In the genomic region with DNA sequence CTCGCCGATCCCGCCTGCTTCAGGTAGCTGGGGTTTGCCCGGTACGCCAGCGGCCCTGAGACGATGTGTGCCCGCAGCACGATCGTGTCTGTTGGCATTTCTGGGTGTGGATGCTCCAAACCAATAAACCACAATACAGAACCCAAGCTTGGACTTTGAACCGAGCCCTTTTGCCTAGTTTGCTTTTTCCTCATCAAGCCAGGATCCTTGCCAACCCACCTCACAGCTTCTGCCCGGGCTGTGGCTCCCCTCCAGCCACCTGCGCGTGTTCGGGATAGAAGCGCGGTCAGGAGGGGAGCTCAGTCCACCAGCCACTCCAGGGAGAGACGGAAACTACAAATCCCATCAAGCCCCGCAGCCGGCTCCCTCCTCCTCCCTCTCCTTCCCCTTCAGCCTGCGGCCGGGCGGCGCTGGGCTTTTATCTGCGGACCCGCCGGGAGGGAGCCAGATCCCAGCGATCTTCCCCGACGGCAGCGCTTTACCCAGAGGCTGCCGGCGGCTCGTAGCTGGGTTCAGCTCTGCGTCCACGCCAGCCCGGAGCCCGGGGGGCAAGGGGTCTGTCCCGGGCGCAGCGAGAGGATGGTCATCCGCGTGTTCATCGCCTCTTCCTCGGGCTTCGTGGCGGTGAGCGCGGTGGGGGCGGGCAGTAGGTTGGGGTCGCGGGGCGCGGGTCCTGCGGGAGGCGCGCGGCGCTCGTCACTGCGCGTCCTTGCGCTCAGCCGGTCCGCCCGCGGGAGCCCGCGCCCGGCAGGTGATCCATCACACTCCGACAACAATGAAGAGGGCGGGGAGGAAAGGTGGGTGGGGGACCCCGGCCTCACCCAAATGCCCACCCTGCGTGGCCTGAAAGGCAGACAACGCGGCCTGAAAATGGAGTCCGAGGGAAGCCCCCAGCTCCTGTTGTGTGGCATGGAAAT, we compare ENCODE assay signal across 3 cellular contexts.
A peak's percentile ranks its signal among the peaks of the same experiment; 100 is the strongest.
TF ChIP-seq lines count a peak whose summit lies in the region.

Gene SH3BGRL2, plus strand, starts transcription at position 447 of the 917 bp plus-strand sequence. Its CDS starts 133 bp downstream, at position 580.

TF ChIP-seq in HEK293, 187 proteins besides CTCF, POLR2A, EP300 and RAD21 (continued from another document and continues in another):
- TF ChIP-seq ZNF398 (tag by site-specific recombination; IDR thresholded peaks at IDR 0.05): peak; percentile 93
- no peak for TF ChIP-seq BCL11A (tag by site-specific recombination; IDR thresholded peaks at IDR 0.05; ENCODE audit: low read depth)
- TF ChIP-seq ZNF114 (tag by site-specific recombination; IDR thresholded peaks at IDR 0.05): no peak
- TF ChIP-seq PRDM4 (tag by site-specific recombination; IDR thresholded peaks at IDR 0.05): no peak
- peak; percentile 45; the same call in 1 of the 2 replicates for TF ChIP-seq ZNF394 (tag by site-specific recombination; IDR thresholded peaks at IDR 0.05; ENCODE audit: borderline replicate concordance)
- TF ChIP-seq ZNF670 (tag by site-specific recombination; IDR thresholded peaks at IDR 0.05; ENCODE audit: low read depth): no peak

TF ChIP-seq in H1, 55 proteins besides CTCF, POLR2A, EP300 and RAD21 (continued from another document and continues in another):
- TF ChIP-seq CHD7 (IDR thresholded peaks at IDR 0.05; ENCODE audit: insufficient replicate concordance, low read length) (no peak), PHF8 (conservative IDR thresholded peaks at IDR 0.05; ENCODE audit: low read depth, low read length) (peak; percentile 87), CREB1 (IDR thresholded peaks at IDR 0.05) (peak; percentile 20; the same call in 1 of the 2 replicates), ZNF274 (IDR thresholded peaks at IDR 0.05; ENCODE audit: borderline replicate concordance, extremely low read depth, low read length) (no peak), MAX (IDR thresholded peaks at IDR 0.05) (peak; percentile 52; the same call in 1 of the 2 replicates), BRCA1 (IDR thresholded peaks at IDR 0.05; ENCODE audit: low read depth, low read length) (no peak), FOSL1 (IDR thresholded peaks at IDR 0.05; ENCODE audit: insufficient read depth, low read depth, low read length) (no peak), TAF7 (optimal IDR thresholded peaks at IDR 0.05; ENCODE audit: borderline replicate concordance, low read depth, low read length) (peak; percentile 59), RNF2 (IDR thresholded peaks at IDR 0.05; ENCODE audit: borderline replicate concordance, low read depth, low read length, missing control alignments, poor library complexity, severe bottlenecking) (no peak)

TF ChIP-seq in HepG2, 621 proteins besides CTCF, POLR2A, EP300 and RAD21 (continued from another document and continues in another):
- TF ChIP-seq, protein P1, sequence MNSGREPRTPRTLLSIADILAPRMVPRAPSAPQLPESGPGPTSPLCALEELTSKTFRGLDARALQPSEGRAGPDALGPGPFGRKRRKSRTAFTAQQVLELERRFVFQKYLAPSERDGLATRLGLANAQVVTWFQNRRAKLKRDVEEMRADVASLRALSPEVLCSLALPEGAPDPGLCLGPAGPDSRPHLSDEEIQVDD (CRISPR knock-in tag; IDR thresholded peaks at IDR 0.05; ENCODE audit: borderline replicate concordance): peak; percentile 58
- TF ChIP-seq KDM3A (CRISPR knock-in tag; IDR thresholded peaks at IDR 0.05; ENCODE audit: low read depth) (no peak), SP5 (CRISPR knock-in tag; IDR thresholded peaks at IDR 0.05; ENCODE audit: borderline replicate concordance, low read depth) (no peak), YY1 (IDR thresholded peaks at IDR 0.05; ENCODE audit: insufficient read depth, insufficient replicate concordance, low read depth, low read length) (no peak), ZNF768 (CRISPR knock-in tag; IDR thresholded peaks at IDR 0.05) (peak; percentile 38; the same call in 1 of the 2 replicates), SALL1 (CRISPR knock-in tag; IDR thresholded peaks at IDR 0.05) (peak; percentile 81), NR2C2 (CRISPR knock-in tag; IDR thresholded peaks at IDR 0.05; ENCODE audit: borderline replicate concordance) (peak; percentile 29; the same call in 1 of the 2 replicates), ZNF552 (CRISPR knock-in tag; IDR thresholded peaks at IDR 0.05; ENCODE audit: borderline replicate concordance) (no peak; the same call in 1 of the 2 replicates), IRF2 (CRISPR knock-in tag; IDR thresholded peaks at IDR 0.05) (0 out of 2 replicates have a peak, but pooled peaks have one; percentile 28), ZNF598 (CRISPR knock-in tag; IDR thresholded peaks at IDR 0.05; ENCODE audit: borderline replicate concordance) (no peak), MTERF4 (CRISPR knock-in tag; IDR thresholded peaks at IDR 0.05) (no peak), ZNF709 (CRISPR knock-in tag; IDR thresholded peaks at IDR 0.05) (no peak), ZNF792 (CRISPR knock-in tag; IDR thresholded peaks at IDR 0.05) (no peak), KDM5A (IDR thresholded peaks at IDR 0.05; ENCODE audit: borderline replicate concordance, low read length) (no peak), ZNF484 (CRISPR knock-in tag; IDR thresholded peaks at IDR 0.05; ENCODE audit: borderline replicate concordance, low read depth) (no peak)
- TF ChIP-seq, protein P2, sequence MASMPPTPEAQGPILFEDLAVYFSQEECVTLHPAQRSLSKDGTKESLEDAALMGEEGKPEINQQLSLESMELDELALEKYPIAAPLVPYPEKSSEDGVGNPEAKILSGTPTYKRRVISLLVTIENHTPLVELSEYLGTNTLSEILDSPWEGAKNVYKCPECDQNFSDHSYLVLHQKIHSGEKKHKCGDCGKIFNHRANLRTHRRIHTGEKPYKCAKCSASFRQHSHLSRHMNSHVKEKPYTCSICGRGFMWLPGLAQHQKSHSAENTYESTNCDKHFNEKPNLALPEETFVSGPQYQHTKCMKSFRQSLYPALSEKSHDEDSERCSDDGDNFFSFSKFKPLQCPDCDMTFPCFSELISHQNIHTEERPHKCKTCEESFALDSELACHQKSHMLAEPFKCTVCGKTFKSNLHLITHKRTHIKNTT (CRISPR knock-in tag; IDR thresholded peaks at IDR 0.05): no peak
- TF ChIP-seq, protein P3, sequence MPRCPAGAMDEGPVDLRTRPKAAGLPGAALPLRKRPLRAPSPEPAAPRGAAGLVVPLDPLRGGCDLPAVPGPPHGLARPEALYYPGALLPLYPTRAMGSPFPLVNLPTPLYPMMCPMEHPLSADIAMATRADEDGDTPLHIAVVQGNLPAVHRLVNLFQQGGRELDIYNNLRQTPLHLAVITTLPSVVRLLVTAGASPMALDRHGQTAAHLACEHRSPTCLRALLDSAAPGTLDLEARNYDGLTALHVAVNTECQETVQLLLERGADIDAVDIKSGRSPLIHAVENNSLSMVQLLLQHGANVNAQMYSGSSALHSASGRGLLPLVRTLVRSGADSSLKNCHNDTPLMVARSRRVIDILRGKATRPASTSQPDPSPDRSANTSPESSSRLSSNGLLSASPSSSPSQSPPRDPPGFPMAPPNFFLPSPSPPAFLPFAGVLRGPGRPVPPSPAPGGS (CRISPR knock-in tag; IDR thresholded peaks at IDR 0.05): peak; percentile 39; the same call in 1 of the 2 replicates
- TF ChIP-seq, protein P4, sequence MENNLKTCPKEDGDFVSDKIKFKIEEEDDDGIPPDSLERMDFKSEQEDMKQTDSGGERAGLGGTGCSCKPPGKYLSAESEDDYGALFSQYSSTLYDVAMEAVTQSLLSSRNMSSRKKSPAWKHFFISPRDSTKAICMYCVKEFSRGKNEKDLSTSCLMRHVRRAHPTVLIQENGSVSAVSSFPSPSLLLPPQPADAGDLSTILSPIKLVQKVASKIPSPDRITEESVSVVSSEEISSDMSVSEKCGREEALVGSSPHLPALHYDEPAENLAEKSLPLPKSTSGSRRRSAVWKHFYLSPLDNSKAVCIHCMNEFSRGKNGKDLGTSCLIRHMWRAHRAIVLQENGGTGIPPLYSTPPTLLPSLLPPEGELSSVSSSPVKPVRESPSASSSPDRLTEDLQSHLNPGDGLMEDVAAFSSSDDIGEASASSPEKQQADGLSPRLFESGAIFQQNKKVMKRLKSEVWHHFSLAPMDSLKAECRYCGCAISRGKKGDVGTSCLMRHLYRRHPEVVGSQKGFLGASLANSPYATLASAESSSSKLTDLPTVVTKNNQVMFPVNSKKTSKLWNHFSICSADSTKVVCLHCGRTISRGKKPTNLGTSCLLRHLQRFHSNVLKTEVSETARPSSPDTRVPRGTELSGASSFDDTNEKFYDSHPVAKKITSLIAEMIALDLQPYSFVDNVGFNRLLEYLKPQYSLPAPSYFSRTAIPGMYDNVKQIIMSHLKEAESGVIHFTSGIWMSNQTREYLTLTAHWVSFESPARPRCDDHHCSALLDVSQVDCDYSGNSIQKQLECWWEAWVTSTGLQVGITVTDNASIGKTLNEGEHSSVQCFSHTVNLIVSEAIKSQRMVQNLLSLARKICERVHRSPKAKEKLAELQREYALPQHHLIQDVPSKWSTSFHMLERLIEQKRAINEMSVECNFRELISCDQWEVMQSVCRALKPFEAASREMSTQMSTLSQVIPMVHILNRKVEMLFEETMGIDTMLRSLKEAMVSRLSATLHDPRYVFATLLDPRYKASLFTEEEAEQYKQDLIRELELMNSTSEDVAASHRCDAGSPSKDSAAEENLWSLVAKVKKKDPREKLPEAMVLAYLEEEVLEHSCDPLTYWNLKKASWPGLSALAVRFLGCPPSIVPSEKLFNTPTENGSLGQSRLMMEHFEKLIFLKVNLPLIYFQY (CRISPR knock-in tag; IDR thresholded peaks at IDR 0.05; ENCODE audit: borderline replicate concordance): peak; percentile 67; the same call in 1 of the 2 replicates
- TF ChIP-seq, protein P5, sequence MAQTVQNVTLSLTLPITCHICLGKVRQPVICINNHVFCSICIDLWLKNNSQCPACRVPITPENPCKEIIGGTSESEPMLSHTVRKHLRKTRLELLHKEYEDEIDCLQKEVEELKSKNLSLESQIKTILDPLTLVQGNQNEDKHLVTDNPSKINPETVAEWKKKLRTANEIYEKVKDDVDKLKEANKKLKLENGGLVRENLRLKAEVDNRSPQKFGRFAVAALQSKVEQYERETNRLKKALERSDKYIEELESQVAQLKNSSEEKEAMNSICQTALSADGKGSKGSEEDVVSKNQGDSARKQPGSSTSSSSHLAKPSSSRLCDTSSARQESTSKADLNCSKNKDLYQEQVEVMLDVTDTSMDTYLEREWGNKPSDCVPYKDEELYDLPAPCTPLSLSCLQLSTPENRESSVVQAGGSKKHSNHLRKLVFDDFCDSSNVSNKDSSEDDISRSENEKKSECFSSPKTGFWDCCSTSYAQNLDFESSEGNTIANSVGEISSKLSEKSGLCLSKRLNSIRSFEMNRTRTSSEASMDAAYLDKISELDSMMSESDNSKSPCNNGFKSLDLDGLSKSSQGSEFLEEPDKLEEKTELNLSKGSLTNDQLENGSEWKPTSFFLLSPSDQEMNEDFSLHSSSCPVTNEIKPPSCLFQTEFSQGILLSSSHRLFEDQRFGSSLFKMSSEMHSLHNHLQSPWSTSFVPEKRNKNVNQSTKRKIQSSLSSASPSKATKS (CRISPR knock-in tag; IDR thresholded peaks at IDR 0.05): no peak
- TF ChIP-seq, protein P6, sequence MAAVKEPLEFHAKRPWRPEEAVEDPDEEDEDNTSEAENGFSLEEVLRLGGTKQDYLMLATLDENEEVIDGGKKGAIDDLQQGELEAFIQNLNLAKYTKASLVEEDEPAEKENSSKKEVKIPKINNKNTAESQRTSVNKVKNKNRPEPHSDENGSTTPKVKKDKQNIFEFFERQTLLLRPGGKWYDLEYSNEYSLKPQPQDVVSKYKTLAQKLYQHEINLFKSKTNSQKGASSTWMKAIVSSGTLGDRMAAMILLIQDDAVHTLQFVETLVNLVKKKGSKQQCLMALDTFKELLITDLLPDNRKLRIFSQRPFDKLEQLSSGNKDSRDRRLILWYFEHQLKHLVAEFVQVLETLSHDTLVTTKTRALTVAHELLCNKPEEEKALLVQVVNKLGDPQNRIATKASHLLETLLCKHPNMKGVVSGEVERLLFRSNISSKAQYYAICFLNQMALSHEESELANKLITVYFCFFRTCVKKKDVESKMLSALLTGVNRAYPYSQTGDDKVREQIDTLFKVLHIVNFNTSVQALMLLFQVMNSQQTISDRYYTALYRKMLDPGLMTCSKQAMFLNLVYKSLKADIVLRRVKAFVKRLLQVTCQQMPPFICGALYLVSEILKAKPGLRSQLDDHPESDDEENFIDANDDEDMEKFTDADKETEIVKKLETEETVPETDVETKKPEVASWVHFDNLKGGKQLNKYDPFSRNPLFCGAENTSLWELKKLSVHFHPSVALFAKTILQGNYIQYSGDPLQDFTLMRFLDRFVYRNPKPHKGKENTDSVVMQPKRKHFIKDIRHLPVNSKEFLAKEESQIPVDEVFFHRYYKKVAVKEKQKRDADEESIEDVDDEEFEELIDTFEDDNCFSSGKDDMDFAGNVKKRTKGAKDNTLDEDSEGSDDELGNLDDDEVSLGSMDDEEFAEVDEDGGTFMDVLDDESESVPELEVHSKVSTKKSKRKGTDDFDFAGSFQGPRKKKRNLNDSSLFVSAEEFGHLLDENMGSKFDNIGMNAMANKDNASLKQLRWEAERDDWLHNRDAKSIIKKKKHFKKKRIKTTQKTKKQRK (IDR thresholded peaks at IDR 0.05; ENCODE audit: low read length): no peak
